19 cellular contexts compared by ENCODE assay signal in the genomic region with DNA sequence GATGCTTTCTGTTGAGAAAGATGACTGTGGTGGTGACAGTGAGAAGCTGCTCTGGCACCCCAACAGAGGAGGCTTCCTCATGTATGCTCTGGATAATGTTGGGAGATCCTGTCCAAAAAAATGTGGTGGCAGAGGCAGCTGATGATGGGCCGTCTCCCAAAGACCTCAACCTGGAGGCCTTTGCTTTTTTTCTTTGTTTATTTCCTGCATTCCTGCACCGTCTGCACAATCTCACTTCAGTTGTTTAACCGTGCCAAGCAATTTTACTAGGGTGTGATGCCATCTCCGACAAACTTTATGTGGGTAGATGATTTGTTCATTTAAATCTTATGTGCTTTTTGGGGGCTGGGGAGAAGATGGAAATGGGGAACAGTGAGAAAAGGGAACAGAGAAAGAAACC.
DNase-seq lines count a peak whose midpoint lies in the region; TF ChIP-seq lines count a peak whose summit lies in the region.
"Had no signal": no experiment of that assay in that cellular context is flagged by ENCODE, and none has a peak within 500 bp of the region (broad histone marks: within the 10 kb centered on the region; RNA-seq: fewer than 3 reads in every experiment).

No MANE protein-coding gene starts in this region.

- peaks cover 35% of the 10 kb centered on the region for H3K4me1 Mint-ChIP-seq in neural progenitor cell

- no peaks in the 10 kb centered on the region for H3K36me3 ChIP-seq in neural progenitor cell
- H3K36me3 ChIP-seq in sigmoid colon: no peaks in the 10 kb centered on the region
- H3K36me3 ChIP-seq: BLaER1 had no signal

- H3K9me3 ChIP-seq in neural progenitor cell (ENCODE audit: low read depth): no peaks in the 10 kb centered on the region
- no peaks in the 10 kb centered on the region for H3K9me3 ChIP-seq in sigmoid colon
- H3K9me3 ChIP-seq: BLaER1 had no signal

- WGBS in sigmoid colon, 2 donors: 25 to 57% methylated on average over 4 of the region's 4 CpGs

- no peaks in the 10 kb centered on the region for H4K20me1 ChIP-seq in neural progenitor cell (ENCODE audit: low read depth)
- H4K20me1 ChIP-seq: BLaER1 had no signal

- no peak overlapping the region for H2AFZ ChIP-seq in neural progenitor cell (replicated peaks)

- H3K27ac Mint-ChIP-seq in neural progenitor cell: no peak overlapping the region
- H3K27ac Mint-ChIP-seq: CD4-positive, alpha-beta T cell had no signal

- H3K27me3 ChIP-seq in neural progenitor cell (no peaks in the 10 kb centered on the region), sigmoid colon (no peaks in the 10 kb centered on the region)
- H3K27me3 ChIP-seq: BLaER1 had no signal

- H3K9ac ChIP-seq in neural progenitor cell: no peak overlapping the region
- H3K9ac ChIP-seq: BLaER1 had no signal

- DNase-seq in CD1c-positive myeloid dendritic cell (ENCODE audit: extremely low spot score) (peak; percentile 4), neural progenitor cell (ENCODE audit: low spot score) (no peak), sigmoid colon (peak; percentile 82), GM19238 (ENCODE audit: insufficient read length, low spot score) (no peak), NCI-H226 (no peak), RKO (ENCODE audit: low spot score) (no peak)
- DNase-seq: CD4-positive, alpha-beta T cell; Kasumi-1; NCI-H1105; NCI-H1436 treated with DMSO at 0.1 percent for 48 hours; NCI-H187 treated with DMSO at 0.1 percent for 48 hours; NCI-H446; NCI-H524 treated with DMSO at 0.1 percent for 48 hours; NK-92 treated with Interleukin-12 subunit alpha and Interleukin-12 subunit beta, amount 100 ng/mL, for 24 hours; SHP77 had no signal

- no peak overlapping the region for H3K4me2 ChIP-seq in neural progenitor cell
- H3K4me2 ChIP-seq: BLaER1 had no signal

- H3K4me3 ChIP-seq in neural progenitor cell: no peak overlapping the region
- no peak overlapping the region for H3K4me3 ChIP-seq in sigmoid colon
- H3K4me3 ChIP-seq: BLaER1, K562 had no signal

- TF ChIP-seq EP300 in sigmoid colon (IDR thresholded peaks at IDR 0.05): peak in 3 of 4 donors; percentile 82 to 94 (median 94)

- peaks cover 2% of the 10 kb centered on the region for H3K27me3 Mint-ChIP-seq in neural progenitor cell (ENCODE audit: insufficient read depth, low read depth)

- H3K9me3 Mint-ChIP-seq in neural progenitor cell: peaks cover 3% of the 10 kb centered on the region
- H3K9me3 Mint-ChIP-seq: CD4-positive, alpha-beta T cell had no signal

- no peaks in the 10 kb centered on the region for H3K79me2 ChIP-seq in neural progenitor cell (ENCODE audit: low read depth)

- peaks cover 24% of the 10 kb centered on the region for H3K4me1 ChIP-seq in neural progenitor cell
- H3K4me1 ChIP-seq in sigmoid colon: peaks cover 0 to 98% (median 85%) of the 10 kb centered on the region in 4 donors
- H3K4me1 ChIP-seq: BLaER1 had no signal

- intact Hi-C loops in sigmoid colon (cut with DNase I): loop anchor here (5.0 to 10.0 kb wide), 2 partner anchors 490 to 657 kb away; no protein-coding TSS in a partner anchor

- no peaks in the 10 kb centered on the region for H3K36me3 Mint-ChIP-seq in neural progenitor cell

- peak overlapping the region; percentile 49; the same call in 1 of the 2 replicates for H3K27ac ChIP-seq in VCaP
- H3K27ac ChIP-seq in neural progenitor cell: no peak overlapping the region
- peak overlapping the region in 3 of 4 donors; percentile 73 to 82 (median 73) for H3K27ac ChIP-seq in sigmoid colon
- H3K27ac ChIP-seq: BLaER1, RWPE1 had no signal

- peak overlapping the region; percentile 10 for H3K4me3 Mint-ChIP-seq in neural progenitor cell
- H3K4me3 Mint-ChIP-seq: CD4-positive, alpha-beta T cell had no signal

- no peak for TF ChIP-seq POLR2A in sigmoid colon (IDR thresholded peaks at IDR 0.05)

- peaks cover 16% of the 10 kb centered on the region for H3F3A ChIP-seq in neural progenitor cell (ENCODE audit: low read depth)

- TF ChIP-seq CTCF in VCaP (conservative IDR thresholded peaks at IDR 0.05) (no peak), neural progenitor cell (IDR thresholded peaks at IDR 0.05) (no peak), sigmoid colon (IDR thresholded peaks at IDR 0.05) (no peak)

Comparison
In these comparisons a context has a peak if more than half of its experiments do, and no peak if none do; other contexts are left out.
1. DNase-seq: peak in CD1c-positive myeloid dendritic cell (single experiment) and sigmoid colon (single experiment); none in neural progenitor cell (single experiment), GM19238 (single experiment), NCI-H226 (single experiment) and RKO (single experiment).